ENCODE assay signal across 15 cellular contexts in genomic region chr15:60583946-60584345, GRCh38.
DNase-seq lines count a peak whose midpoint lies in the region; ATAC-seq, FAIRE-seq and TF ChIP-seq lines count a peak whose summit lies in the region.
"Had no signal": no experiment of that assay in that cellular context is flagged by ENCODE, and none has a peak within 500 bp of the region (broad histone marks: within the 10 kb centered on the region; RNA-seq: fewer than 3 reads in every experiment).

No MANE protein-coding gene starts in this region.

- H3K27me3 Mint-ChIP-seq in activated CD8-positive, alpha-beta T cell treated with anti-CD3 and anti-CD28 coated beads for 36 hours: no peaks in the 10 kb centered on the region

- no peaks in the 10 kb centered on the region for H3K27me3 ChIP-seq in lower lobe of right lung (ENCODE audit: low read depth)
- H3K27me3 ChIP-seq: thyroid gland had no signal

- ATAC-seq in activated CD8-positive, alpha-beta T cell treated with anti-CD3 and anti-CD28 coated beads for 36 hours: peak; percentile 12
- ATAC-seq in lower lobe of right lung (peak; percentile 25 to 49), GM18520 (IDR thresholded peaks at IDR 0.05; ENCODE audit: unreplicated experiment) (no peak), mucosa of descending colon (no peak)
- ATAC-seq: HCT116, SK-N-SH treated with all-trans-retinoic acid at 6 μM for 48 hours had no signal

- H3K36me3 ChIP-seq in lower lobe of right lung (no peaks in the 10 kb centered on the region), mucosa of descending colon (ENCODE audit: low read depth) (no peaks in the 10 kb centered on the region)
- H3K36me3 ChIP-seq: thyroid gland had no signal

- H3K9me3 Mint-ChIP-seq in activated CD8-positive, alpha-beta T cell treated with anti-CD3 and anti-CD28 coated beads for 36 hours: no peaks in the 10 kb centered on the region

- peak overlapping the region; percentile 66 for H3K4me3 Mint-ChIP-seq in activated CD8-positive, alpha-beta T cell treated with anti-CD3 and anti-CD28 coated beads for 36 hours

- CTCF ChIA-PET in activated CD8-positive, alpha-beta T cell treated with anti-CD3 and anti-CD28 coated beads for 36 hours (lab: Charles Lee): interaction anchor here (1.2 to 5.8 kb wide), 11 partner anchors 10 to 333 kb away, joined by 3 to 110 read pairs (median 22); no protein-coding TSS in a partner anchor

- intact Hi-C loops in activated CD8-positive, alpha-beta T cell treated with anti-CD3 and anti-CD28 coated beads for 36 hours (cut with micrococcal nuclease): loop anchor here (5.0 to 10.0 kb wide), 4 partner anchors 37 to 258 kb away; no protein-coding TSS in a partner anchor
- intact Hi-C loops in lower lobe of right lung (cut with DNase I) (no loop called here), mucosa of descending colon (cut with DNase I, micrococcal nuclease) (loop anchor here in 1 of 2 donors (10.0 kb wide), 1 partner anchor 471 kb away; no protein-coding TSS in a partner anchor)

- peak; percentile 20 for DNase-seq in NCI-H187 treated with DMSO at 0.1 percent for 48 hours (lab: John Stamatoyannopoulos, UW)
- DNase-seq in NCI-H187 (lab: John Stamatoyannopoulos, UW): no peak
- no peak for DNase-seq in GM19239 (ENCODE audit: insufficient read length, low spot score)
- DNase-seq in activated CD8-positive, alpha-beta T cell treated with anti-CD3 and anti-CD28 coated beads for 36 hours: peak; percentile 42
- DNase-seq in lower lobe of right lung: no peak
- no peak for DNase-seq in DMS79 treated with DMSO at 0.1 percent for 48 hours (lab: John Stamatoyannopoulos, UW)
- DNase-seq in mucosa of descending colon: no peak
- DNase-seq: effector CD4-positive, alpha-beta T cell; NCI-H1930; thyroid gland had no signal

- peak overlapping the region; percentile 96 for H3K27ac Mint-ChIP-seq in activated CD8-positive, alpha-beta T cell treated with anti-CD3 and anti-CD28 coated beads for 36 hours

- H3K27ac ChIP-seq in lower lobe of right lung: peak overlapping the region; percentile 5
- H3K27ac ChIP-seq: HL-60, thyroid gland had no signal

- H3K4me3 ChIP-seq in lower lobe of right lung: no peak overlapping the region
- H3K4me3 ChIP-seq in mucosa of descending colon: no peak overlapping the region
- H3K4me3 ChIP-seq: thyroid gland had no signal

- H3K9me3 ChIP-seq in lower lobe of right lung (no peaks in the 10 kb centered on the region), mucosa of descending colon (no peaks in the 10 kb centered on the region)
- H3K9me3 ChIP-seq: thyroid gland had no signal

- POLR2A ChIA-PET in activated CD8-positive, alpha-beta T cell treated with anti-CD3 and anti-CD28 coated beads for 36 hours (lab: Charles Lee): interaction anchor here (0.7 to 2.6 kb wide), 13 partner anchors 9 to 137 kb away, joined by 3 to 11 read pairs (median 5); partner anchors contain the start of gene ICE2

- peak; percentile 81 for FAIRE-seq in GM19239 (lab: Jason Lieb, UNC)
- FAIRE-seq: A204.1 had no signal

- peaks cover 92% of the 10 kb centered on the region for H3K4me1 Mint-ChIP-seq in activated CD8-positive, alpha-beta T cell treated with anti-CD3 and anti-CD28 coated beads for 36 hours (ENCODE audit: low read depth)

- H3K36me3 Mint-ChIP-seq in activated CD8-positive, alpha-beta T cell treated with anti-CD3 and anti-CD28 coated beads for 36 hours (ENCODE audit: low read depth): peaks cover 14% of the 10 kb centered on the region

- peaks cover 52% of the 10 kb centered on the region for H3K4me1 ChIP-seq in lower lobe of right lung
- H3K4me1 ChIP-seq in mucosa of descending colon (ENCODE audit: low read depth): no peaks in the 10 kb centered on the region

- TF ChIP-seq CTCF in activated CD8-positive, alpha-beta T cell treated with anti-CD3 and anti-CD28 coated beads for 36 hours (IDR thresholded peaks at IDR 0.05): no peak
- TF ChIP-seq CTCF in lower lobe of right lung (IDR thresholded peaks at IDR 0.05): no peak
- no peak for TF ChIP-seq CTCF in mucosa of descending colon (IDR thresholded peaks at IDR 0.05)

Comparison
In these comparisons a context has a peak if more than half of its experiments do, and no peak if none do; other contexts are left out.
1. DNase-seq: peak in NCI-H187 treated with DMSO at 0.1 percent for 48 hours (single experiment) and activated CD8-positive, alpha-beta T cell treated with anti-CD3 and anti-CD28 coated beads for 36 hours (single experiment); none in NCI-H187 (0 of 2), GM19239 (single experiment), lower lobe of right lung (single experiment), DMS79 treated with DMSO at 0.1 percent for 48 hours (single experiment) and mucosa of descending colon (0 of 3).
2. ATAC-seq: peak in activated CD8-positive, alpha-beta T cell treated with anti-CD3 and anti-CD28 coated beads for 36 hours (single experiment) and lower lobe of right lung (2 of 2); none in GM18520 (single experiment) and mucosa of descending colon (single experiment).